In the genomic region with DNA sequence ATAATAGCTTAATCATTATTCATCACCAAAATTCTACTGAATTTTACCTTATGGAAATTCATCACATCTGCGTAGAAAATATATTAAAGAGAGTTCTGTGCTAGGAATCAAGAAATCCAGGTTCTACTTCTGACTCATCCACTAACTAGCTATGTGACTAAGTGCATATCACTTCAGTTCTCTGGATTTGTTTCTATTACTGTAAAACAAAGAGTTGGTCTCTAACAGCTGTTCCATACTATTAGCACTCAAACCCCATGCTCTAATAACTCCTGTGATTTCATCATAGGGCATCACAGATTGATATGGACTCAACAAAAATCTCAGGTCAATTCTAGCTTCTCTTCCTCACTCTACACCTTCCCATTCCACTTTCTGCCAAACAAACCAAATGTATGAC, we compare ENCODE assay signal across 13 cellular contexts.
DNase-seq lines count a peak whose midpoint lies in the region; ATAC-seq, FAIRE-seq and TF ChIP-seq lines count a peak whose summit lies in the region.
"Had no signal": no experiment of that assay in that cellular context is flagged by ENCODE, and none has a peak within 500 bp of the region (broad histone marks: within the 10 kb centered on the region; RNA-seq: fewer than 3 reads in every experiment).

No MANE protein-coding gene starts in this region.

- peaks cover 71% of the 10 kb centered on the region for H3K36me3 Mint-ChIP-seq in activated T-cell treated with anti-CD3 and anti-CD28 coated beads, Interleukin-2, amount 50 U/mL, for 24 hours (ENCODE audit: low read depth)

- CTCF ChIA-PET in PC-9 (lab: Charles Lee) (interaction anchor here (0.7 kb wide), 1 partner anchor 928 kb away, joined by 3 read pairs; no protein-coding TSS in a partner anchor), endothelial cell of umbilical vein (lab: Charles Lee) (interaction anchor here (0.8 to 1.3 kb wide), 2 partner anchors 9 kb away, joined by 3 to 8 read pairs; no protein-coding TSS in a partner anchor), A673 (lab: Charles Lee) (no interaction called here)

- no peak overlapping the region for H2AFZ ChIP-seq in PC-9
- H2AFZ ChIP-seq in endothelial cell of umbilical vein (ENCODE audit: low read depth, low read length) = no peak overlapping the region

- intact Hi-C loops in PC-9 (cut with micrococcal nuclease; ENCODE audit: unreplicated experiment) (loop anchor here (2.0 kb wide), 1 partner anchor 201 kb away; no protein-coding TSS in a partner anchor), endothelial cell of umbilical vein (cut with micrococcal nuclease) (no loop called here), A673 (cut with micrococcal nuclease; ENCODE audit: unreplicated experiment) (no loop called here)

- peaks cover 8% of the 10 kb centered on the region; the same call in 1 of the 2 replicates for H3F3A ChIP-seq in PC-9 (ENCODE audit: insufficient read depth, low read depth)

- no peak overlapping the region for H3K4me3 Mint-ChIP-seq in activated T-cell treated with anti-CD3 and anti-CD28 coated beads, Interleukin-2, amount 50 U/mL, for 24 hours

- peaks cover 86% of the 10 kb centered on the region for H3K4me1 Mint-ChIP-seq in activated T-cell treated with anti-CD3 and anti-CD28 coated beads, Interleukin-2, amount 50 U/mL, for 24 hours (ENCODE audit: low read depth)

- H3K9ac ChIP-seq in endothelial cell of umbilical vein (replicated peaks; ENCODE audit: extremely low read depth, insufficient read depth, low read length) = no peak overlapping the region
- H3K9ac ChIP-seq: KMS-11 had no signal

- no peak for ATAC-seq in GM19324 (IDR thresholded peaks at IDR 0.05; ENCODE audit: low FRiP score, unreplicated experiment)

- DNase-seq in activated T-cell treated with anti-CD3 and anti-CD28 coated beads, Interleukin-2, amount 50 U/mL, for 24 hours = no peak
- DNase-seq in activated T-cell treated with anti-CD3 and anti-CD28 coated beads, Interleukin-2, amount 50 U/mL, for 1 hour = no peak
- DNase-seq in PC-9 = peak in 1 of 2 experiments; percentile 57
- DNase-seq in endothelial cell of umbilical vein (ENCODE audit: low read depth, low spot score) = no peak
- DNase-seq in renal cortical epithelial cell (ENCODE audit: low read depth) = peak; percentile 50
- DNase-seq in A673 (ENCODE audit: low spot score) = no peak
- DNase-seq in NCI-H1092 treated with DMSO at 0.1 percent for 48 hours (lab: John Stamatoyannopoulos, UW) = no peak
- DNase-seq: central memory CD4-positive, alpha-beta T cell; NCI-H187 treated with DMSO at 0.1 percent for 48 hours; tibial artery had no signal

- dilution Hi-C loops in endothelial cell of umbilical vein (cut with MboI; ENCODE audit: extremely low pct_ligation_motif_present, low sequenced_read_pairs) = no loop called here

- H3K9me3 ChIP-seq in PC-9 (ENCODE audit: insufficient read depth, low read depth) (no peaks in the 10 kb centered on the region), endothelial cell of umbilical vein (replicated peaks; ENCODE audit: control insufficient read depth, insufficient read depth, low read length) (no peaks in the 10 kb centered on the region), A673 (ENCODE audit: low read depth, low read length, poor library complexity, severe bottlenecking) (no peaks in the 10 kb centered on the region)
- H3K9me3 ChIP-seq: tibial artery had no signal

- TF ChIP-seq CTCF in PC-9 (conservative IDR thresholded peaks at IDR 0.05) = no peak
- no peak for TF ChIP-seq CTCF in endothelial cell of umbilical vein (IDR thresholded peaks at IDR 0.05; ENCODE audit: extremely low read depth in 1 of 2, insufficient read depth in 1 of 2, low read depth in 1 of 2, low read length in 2 of 2)
- TF ChIP-seq CTCF in A673 (conservative IDR thresholded peaks at IDR 0.05; ENCODE audit: low read depth, low read length) = no peak

- H3K9me2 ChIP-seq in PC-9 (ENCODE audit: insufficient read depth) = no peaks in the 10 kb centered on the region

- FAIRE-seq in endothelial cell of umbilical vein (lab: Jason Lieb, UNC) = no peak
- FAIRE-seq: D721Med had no signal

- no peaks in the 10 kb centered on the region for H3K9me3 Mint-ChIP-seq in activated T-cell treated with anti-CD3 and anti-CD28 coated beads, Interleukin-2, amount 50 U/mL, for 24 hours

- H3K79me2 ChIP-seq in PC-9 (ENCODE audit: low read depth) (no peaks in the 10 kb centered on the region), endothelial cell of umbilical vein (ENCODE audit: control insufficient read depth, insufficient read depth, low read length) (no peaks in the 10 kb centered on the region)

- BruUV-seq in PC-9 (replicated peaks; lab: Mats Ljungman, UMichigan) (no TSS peak), endothelial cell of umbilical vein (replicated peaks; lab: Mats Ljungman, UMichigan) (no TSS peak), A673 (replicated peaks; lab: Mats Ljungman, UMichigan) (no TSS peak)

- H3K4me2 ChIP-seq in PC-9 (no peak overlapping the region; the same call in 1 of the 2 replicates), endothelial cell of umbilical vein (ENCODE audit: insufficient read depth, low read length) (no peak overlapping the region)
- H3K4me2 ChIP-seq: KMS-11 had no signal

- no peaks in the 10 kb centered on the region for H3K27me3 Mint-ChIP-seq in activated T-cell treated with anti-CD3 and anti-CD28 coated beads, Interleukin-2, amount 50 U/mL, for 24 hours

- H3K27me3 ChIP-seq in PC-9 (ENCODE audit: insufficient read depth, low read depth) (no peaks in the 10 kb centered on the region), endothelial cell of umbilical vein (ENCODE audit: control insufficient read depth in 2 of 2, insufficient read depth in 2 of 2, low read length in 2 of 2) (no peaks in the 10 kb centered on the region), A673 (replicated peaks; ENCODE audit: insufficient read depth, low read depth, low read length, poor library complexity) (no peaks in the 10 kb centered on the region)
- H3K27me3 ChIP-seq: tibial artery had no signal

- POLR2A ChIA-PET in PC-9 (lab: Charles Lee; ENCODE audit: unreplicated experiment) = interaction anchor here (0.6 to 1.0 kb wide), 2 partner anchors 8 to 140 kb away, joined by 4 to 6 read pairs; no protein-coding TSS in a partner anchor
- POLR2A ChIA-PET in endothelial cell of umbilical vein (lab: Charles Lee) = no interaction called here
- POLR2A ChIA-PET in A673 (lab: Charles Lee; ENCODE audit: low non-redundant PET) = no interaction called here

- H4K20me1 ChIP-seq in PC-9 (ENCODE audit: insufficient read depth) = no peaks in the 10 kb centered on the region
- H4K20me1 ChIP-seq in endothelial cell of umbilical vein (replicated peaks; ENCODE audit: control insufficient read depth, extremely low read depth, insufficient read depth, low read length) = no peaks in the 10 kb centered on the region

- H3K36me3 ChIP-seq in PC-9 (ENCODE audit: low read depth) = 0 out of 2 replicates have a peak, but pooled peaks cover 7% of the 10 kb centered on the region
- no peaks in the 10 kb centered on the region for H3K36me3 ChIP-seq in endothelial cell of umbilical vein (ENCODE audit: control insufficient read depth in 2 of 2, extremely low read depth in 1 of 2, insufficient read depth in 2 of 2, low read length in 2 of 2)
- no peaks in the 10 kb centered on the region for H3K36me3 ChIP-seq in A673 (ENCODE audit: insufficient read depth, low read length, poor library complexity, severe bottlenecking)
- H3K36me3 ChIP-seq: tibial artery had no signal

- H3K27ac ChIP-seq in PC-9 (peak overlapping the region; percentile 47), endothelial cell of umbilical vein (ENCODE audit: insufficient read depth, low read depth, low read length) (no peak overlapping the region), A673 (ENCODE audit: low read depth, low read length, poor library complexity, severe bottlenecking) (no peak overlapping the region)
- H3K27ac ChIP-seq: KMS-11, tibial artery had no signal

- H3K27ac Mint-ChIP-seq in activated T-cell treated with anti-CD3 and anti-CD28 coated beads, Interleukin-2, amount 50 U/mL, for 24 hours = peak overlapping the region; percentile 88

- no peaks in the 10 kb centered on the region for H3K9me1 ChIP-seq in endothelial cell of umbilical vein (replicated peaks; ENCODE audit: control insufficient read depth, extremely low read depth, insufficient read depth, low read length)

- H3K4me3 ChIP-seq in PC-9 (no peak overlapping the region), endothelial cell of umbilical vein (replicated peaks in 1 of 3; ENCODE audit: insufficient read depth in 1 of 3, low read depth in 1 of 3, low read length in 3 of 3) (no peak overlapping the region), A673 (ENCODE audit: low read depth, low read length, poor library complexity, severe bottlenecking) (no peak overlapping the region)
- H3K4me3 ChIP-seq: tibial artery had no signal

- H3K4me1 ChIP-seq in PC-9 (replicated peaks; ENCODE audit: insufficient read depth) = peaks cover 18% of the 10 kb centered on the region
- H3K4me1 ChIP-seq in endothelial cell of umbilical vein (ENCODE audit: control insufficient read depth, extremely low read depth, insufficient read depth, low read length) = peaks cover 10% of the 10 kb centered on the region
- H3K4me1 ChIP-seq in A673 (ENCODE audit: insufficient read depth, low read length, poor library complexity, severe bottlenecking) = peaks cover 3% of the 10 kb centered on the region

- no peak for TF ChIP-seq POLR2A in endothelial cell of umbilical vein (IDR thresholded peaks at IDR 0.05; ENCODE audit: low read depth, low read length)

TF ChIP-seq in endothelial cell of umbilical vein, 7 proteins besides CTCF, POLR2A, EP300 and RAD21:
- peak; percentile 24 for TF ChIP-seq FOS (IDR thresholded peaks at IDR 0.05; ENCODE audit: borderline replicate concordance, insufficient read depth, low read length)
- TF ChIP-seq MYC (IDR thresholded peaks at IDR 0.05; ENCODE audit: low read depth, low read length) = no peak
